In the genomic region with DNA sequence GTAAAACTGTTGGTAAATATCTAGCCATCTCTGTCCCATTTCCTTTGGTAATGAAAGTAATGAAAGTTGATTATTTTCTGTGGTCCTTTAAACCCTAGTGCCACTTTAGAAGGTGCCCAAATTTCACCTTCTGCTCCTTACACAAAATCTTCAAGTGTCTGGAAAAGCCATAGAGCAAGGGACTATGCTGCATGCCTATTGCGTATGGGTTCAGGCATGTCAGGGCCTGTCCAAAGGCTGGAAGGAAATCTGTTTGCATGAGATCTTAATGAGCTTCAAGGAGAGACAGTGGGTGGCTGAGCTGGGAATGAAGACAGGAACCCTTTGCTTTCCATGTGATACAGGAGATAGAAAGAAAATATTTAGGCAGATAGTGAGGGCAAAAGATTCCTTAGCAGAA, we compare ENCODE assay signal across 17 cellular contexts.
DNase-seq lines count a peak whose midpoint lies in the region; ATAC-seq, FAIRE-seq and TF ChIP-seq lines count a peak whose summit lies in the region.
"Had no signal": no experiment of that assay in that cellular context is flagged by ENCODE, and none has a peak within 500 bp of the region (broad histone marks: within the 10 kb centered on the region; RNA-seq: fewer than 3 reads in every experiment).

No MANE protein-coding gene starts in this region.

- TF ChIP-seq CTCF in choroid plexus epithelial cell (conservative IDR thresholded peaks at IDR 0.05; ENCODE audit: low read depth, low read length), result no peak

- no peak overlapping the region for H2AK5ac ChIP-seq in neuronal stem cell (ENCODE audit: low read depth, low read length)

- no peak overlapping the region for H4K8ac ChIP-seq in neuronal stem cell (ENCODE audit: low read depth, low read length)

- no peaks in the 10 kb centered on the region for H3K27me3 ChIP-seq in neuronal stem cell (ENCODE audit: control insufficient read depth in 3 of 3, insufficient read depth in 3 of 3, low read depth in 1 of 3, low read length in 3 of 3)
- H3K27me3 ChIP-seq: colonic mucosa, transverse colon had no signal

- no peak overlapping the region for H3K4me3 ChIP-seq in choroid plexus epithelial cell (ENCODE audit: low read depth, low read length)
- H3K4me3 ChIP-seq in neuronal stem cell (ENCODE audit: low read length in 2 of 2), result no peak overlapping the region
- H3K4me3 ChIP-seq: A549, colonic mucosa, spleen, transverse colon had no signal

- no CpG with 5 or more reads among the region's 1 CpG for WGBS in neuronal stem cell (ENCODE audit: extremely low coverage in 2 of 2, insufficient read length in 2 of 2, insufficient replicate concordance in 1 of 2), 2 donors

- no peak overlapping the region for H3K18ac ChIP-seq in neuronal stem cell (ENCODE audit: low read length)

- no peak overlapping the region for H3K4ac ChIP-seq in neuronal stem cell (ENCODE audit: low read length)

- peak overlapping the region; percentile 45 for H2AFZ ChIP-seq in neuronal stem cell (ENCODE audit: low read length)

- no peak overlapping the region for H3K27ac ChIP-seq in neuronal stem cell (replicated peaks; ENCODE audit: low read length)
- H3K27ac ChIP-seq: A549, colonic mucosa, spleen, transverse colon had no signal

- H2BK5ac ChIP-seq in neuronal stem cell (ENCODE audit: low read length), result no peak overlapping the region

- H3K36me3 ChIP-seq in neuronal stem cell (replicated peaks in 1 of 2; ENCODE audit: control insufficient read depth in 2 of 2, insufficient read depth in 2 of 2, low read length in 2 of 2), result no peaks in the 10 kb centered on the region
- H3K36me3 ChIP-seq: colonic mucosa, spleen, transverse colon had no signal

- H3K9me3 ChIP-seq in neuronal stem cell (replicated peaks in 1 of 2; ENCODE audit: control insufficient read depth in 2 of 2, insufficient read depth in 1 of 2, low read depth in 1 of 2, low read length in 2 of 2), result no peaks in the 10 kb centered on the region
- H3K9me3 ChIP-seq: A549, colonic mucosa, spleen, transverse colon had no signal

- peak; percentile 16 for DNase-seq in NCI-H345 (lab: John Stamatoyannopoulos, UW)
- no peak for DNase-seq in NCI-H345 treated with DMSO at 0.1 percent for 48 hours (lab: John Stamatoyannopoulos, UW; ENCODE audit: unreplicated experiment)
- DNase-seq in NCI-H2171 (lab: John Stamatoyannopoulos, UW), result peak; percentile 70
- DNase-seq in choroid plexus epithelial cell (ENCODE audit: low read depth), result peak; percentile 40
- DNase-seq in neuronal stem cell (ENCODE audit: low spot score), result no peak
- DNase-seq in HTR-8/SVneo (ENCODE audit: insufficient read length, low spot score), result no peak
- no peak for DNase-seq in stimulated activated naive CD8-positive, alpha-beta T cell treated with anti-CD3 and anti-CD28 coated beads, Interleukin-15, Interleukin-2, amounts not matched to agents 100 U/mL and 50 U/mL, for 24 hours
- DNase-seq: activated CD4-positive, CD25-positive, alpha-beta regulatory T cell treated with anti-CD3 and anti-CD28 coated beads, Interleukin-2, amount 50 U/mL, for 72 hours; activated effector memory CD4-positive, alpha-beta T cell treated with Interleukin-2 at 50 U/mL for 16 hours; colonic mucosa; left colon; NK-92 treated with Interleukin-12 subunit alpha and Interleukin-12 subunit beta, amount 100 ng/mL, for 24 hours; spleen; transverse colon had no signal

- H3K4me1 ChIP-seq in neuronal stem cell (ENCODE audit: control insufficient read depth in 2 of 2, insufficient read depth in 1 of 2, low read depth in 1 of 2, low read length in 2 of 2), result peaks cover 0 to 9% of the 10 kb centered on the region in 2 donors
- H3K4me1 ChIP-seq: A549, colonic mucosa, transverse colon had no signal

- H2BK120ac ChIP-seq in neuronal stem cell (ENCODE audit: low read depth, low read length), result no peak overlapping the region

- H3K23ac ChIP-seq in neuronal stem cell (ENCODE audit: low read depth, low read length, poor library complexity), result no peak overlapping the region

- no peak overlapping the region for H3K4me2 ChIP-seq in neuronal stem cell (ENCODE audit: insufficient read depth, low read length, poor library complexity, severe bottlenecking)
- H3K4me2 ChIP-seq: A549 had no signal

- H3K9ac ChIP-seq in neuronal stem cell (ENCODE audit: low read depth, low read length, poor library complexity), result no peak overlapping the region

- FAIRE-seq in HTR-8/SVneo (lab: Jason Lieb, UNC), result no peak
- FAIRE-seq: A549, GM19239 had no signal

- no peak overlapping the region for H3K14ac ChIP-seq in neuronal stem cell (ENCODE audit: low read length)

- H2BK15ac ChIP-seq in neuronal stem cell (ENCODE audit: low read length), result no peak overlapping the region

- ATAC-seq in HG03460 (IDR thresholded peaks at IDR 0.05; ENCODE audit: unreplicated experiment), result no peak
- no peak for ATAC-seq in stimulated activated naive CD8-positive, alpha-beta T cell treated with anti-CD3 and anti-CD28 coated beads, Interleukin-15, Interleukin-2, amounts not matched to agents 100 U/mL and 50 U/mL, for 24 hours
- ATAC-seq: A549, left colon had no signal

- no peak overlapping the region for H2BK12ac ChIP-seq in neuronal stem cell (ENCODE audit: low read length)

- H3K79me1 ChIP-seq in neuronal stem cell (ENCODE audit: low read depth, low read length), result no peaks in the 10 kb centered on the region

- no peak overlapping the region for H4K91ac ChIP-seq in neuronal stem cell (ENCODE audit: low read depth, low read length, poor library complexity)

Comparison
In these comparisons a context has a peak if more than half of its experiments do, and no peak if none do; other contexts are left out.
1. DNase-seq: peak in NCI-H345 (single experiment), NCI-H2171 (single experiment) and choroid plexus epithelial cell (single experiment); none in NCI-H345 treated with DMSO at 0.1 percent for 48 hours (single experiment), neuronal stem cell (single experiment), HTR-8/SVneo (single experiment) and stimulated activated naive CD8-positive, alpha-beta T cell treated with anti-CD3 and anti-CD28 coated beads, Interleukin-15, Interleukin-2, amounts not matched to agents 100 U/mL and 50 U/mL, for 24 hours (single experiment).